9 cellular contexts compared by ENCODE assay signal in genomic region chr5:23507278-23507685, GRCh38. TPM values are rescaled to one million over a fixed set of nuclear protein-coding genes. Genes with fewer than 3 reads are reported as not detected.
A peak's percentile ranks its signal among the peaks of the same experiment; 100 is the strongest.
DNase-seq lines count a peak whose midpoint lies in the region; ATAC-seq and TF ChIP-seq lines count a peak whose summit lies in the region.
"Had no signal": no experiment of that assay in that cellular context is flagged by ENCODE, and none has a peak within 500 bp of the region (broad histone marks: within the 10 kb centered on the region; RNA-seq: fewer than 3 reads in every experiment).

Gene PRDM9, plus strand, starts transcription at chr5:23507609. Its CDS starts 1,425 bp downstream, at chr5:23509034.

- no peaks in the 10 kb centered on the region for H3K9me3 ChIP-seq in psoas muscle

- ATAC-seq in psoas muscle = peak; percentile 37 to 89 (median 84)

- no peak within 1 kb of the TSS for H3K4me3 Mint-ChIP-seq in mesothelial cell of epicardium

- H3K4me3 ChIP-seq in fibroblast of mammary gland (ENCODE audit: control insufficient read depth, low read depth, low read length) (peak within 1 kb of the TSS; percentile 19), psoas muscle (peak within 1 kb of the TSS; percentile 22)

- 63 to 77% (median 72%) methylated on average over 27 of the region's 27 CpGs for WGBS in psoas muscle, 3 donors

- DNase-seq in H4 (ENCODE audit: low spot score) (peak; percentile 37), NCI-H748 (lab: John Stamatoyannopoulos, UW; ENCODE audit: unreplicated experiment) (peak; percentile 99), fibroblast of mammary gland (ENCODE audit: low read depth) (peak; percentile 67), psoas muscle (peak; percentile 64 to 87), COLO668 (lab: John Stamatoyannopoulos, UW; ENCODE audit: unreplicated experiment) (no peak), mesothelial cell of epicardium (ENCODE audit: low spot score in 2 of 2, unreplicated experiment in 2 of 2) (no peak), T-helper 9 cell (no peak)
- no peak for DNase-seq in activated CD8-positive, alpha-beta memory T cell treated with anti-CD3 and anti-CD28 coated beads, Interleukin-2, amount 50 U/mL, for 48 hours

- intact Hi-C loops in psoas muscle (cut with DNase I) = no loop called here

- H3K27ac ChIP-seq in psoas muscle = no peak within 1 kb of the TSS

- H3K4me1 Mint-ChIP-seq in mesothelial cell of epicardium = no peaks in the 10 kb centered on the region

- peaks cover 4% of the 10 kb centered on the region for H3K27me3 Mint-ChIP-seq in mesothelial cell of epicardium (ENCODE audit: low read depth)

- no peaks in the 10 kb centered on the region for H3K4me1 ChIP-seq in psoas muscle

- H3K9me3 Mint-ChIP-seq in mesothelial cell of epicardium = peaks cover 5% of the 10 kb centered on the region

- H3K27me3 ChIP-seq in psoas muscle (ENCODE audit: insufficient read depth in 3 of 3, low read length in 2 of 3) = no peaks in the 10 kb centered on the region

- no peaks in the 10 kb centered on the region for H3K36me3 Mint-ChIP-seq in mesothelial cell of epicardium

- H3K27ac Mint-ChIP-seq in mesothelial cell of epicardium = no peak within 1 kb of the TSS

- H3K36me3 ChIP-seq in psoas muscle (ENCODE audit: insufficient read depth in 1 of 2, low read depth in 1 of 2) = no peaks in the 10 kb centered on the region

- TF ChIP-seq CTCF in fibroblast of mammary gland (conservative IDR thresholded peaks at IDR 0.05; ENCODE audit: control insufficient read depth, insufficient read depth, low read depth, low read length) (no peak), psoas muscle (IDR thresholded peaks at IDR 0.05) (no peak), mesothelial cell of epicardium (IDR thresholded peaks at IDR 0.05; ENCODE audit: unreplicated experiment) (no peak)

RNA-seq across cellular contexts. Expression of gene PRDM9, which starts in this region (rescaled TPM):
- 0.02 TPM in 1 of 2 replicates, not detected in the other for total RNA-seq in H4 (2014; rRNA removed; shearing (Covaris generic))
- total RNA-seq in psoas muscle (not detected), mesothelial cell of epicardium (not detected in 3 replicates)
- not detected for polyA plus RNA-seq in psoas muscle
- total RNA-seq: myocyte had no signal

Comparison
In these comparisons a context has a peak if more than half of its experiments do, and no peak if none do; other contexts are left out.
1. Peak in DNase-seq in H4; RNA of the gene not detected or under 1 TPM.
2. Peak in DNase-seq, ATAC-seq and H3K4me3 ChIP-seq in psoas muscle; RNA of the gene not detected or under 1 TPM.
3. DNase-seq: peak in NCI-H748 (single experiment) and fibroblast of mammary gland (single experiment); none in COLO668 (single experiment), activated CD8-positive, alpha-beta memory T cell treated with anti-CD3 and anti-CD28 coated beads, Interleukin-2, amount 50 U/mL, for 48 hours (single experiment), mesothelial cell of epicardium (0 of 2) and T-helper 9 cell (single experiment).